In the genomic region with DNA sequence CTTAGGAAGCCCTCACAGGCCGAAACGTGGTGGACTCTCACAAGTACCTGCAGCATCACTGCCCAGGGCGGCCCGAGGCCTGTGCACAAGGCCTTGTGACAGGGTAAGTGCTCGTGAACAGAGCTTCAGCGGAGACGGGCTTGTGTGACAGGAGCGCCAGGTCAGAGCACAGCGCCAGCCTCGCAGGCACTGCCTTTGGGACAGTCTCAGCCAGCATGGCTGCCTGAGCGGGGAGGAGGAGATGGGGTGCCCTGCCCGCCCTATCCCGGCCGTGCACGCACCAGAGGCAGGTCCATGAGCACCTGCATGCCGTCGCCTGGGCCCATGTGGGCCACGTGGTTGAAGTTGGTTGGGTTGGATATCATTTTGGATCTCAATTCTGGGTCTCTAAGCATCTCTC, we compare ENCODE assay signal across 21 cellular contexts. TPM values are rescaled to one million over a fixed set of nuclear protein-coding genes. Genes with fewer than 3 reads are reported as not detected.
DNase-seq lines count a peak whose midpoint lies in the region; ATAC-seq, FAIRE-seq and TF ChIP-seq lines count a peak whose summit lies in the region.
"Had no signal": no experiment of that assay in that cellular context is flagged by ENCODE, and none has a peak within 500 bp of the region (broad histone marks: within the 10 kb centered on the region; RNA-seq: fewer than 3 reads in every experiment).

No MANE protein-coding gene starts in this region.

- no peak for TF ChIP-seq POLR2A in adrenal gland (IDR thresholded peaks at IDR 0.05)

- H3K9me3 Mint-ChIP-seq in nephron progenitor cell: no peaks in the 10 kb centered on the region
- H3K9me3 Mint-ChIP-seq: CD8-positive, alpha-beta T cell; GM23338 had no signal

- DNase-seq in Right ventricle myocardium superior: peak; percentile 43
- DNase-seq in right cardiac atrium: no peak
- no peak for DNase-seq in bronchial epithelial cell (ENCODE audit: low read depth)
- DNase-seq in nephron progenitor cell: no peak
- DNase-seq in upper lobe of right lung: no peak
- DNase-seq in DMS53 (lab: John Stamatoyannopoulos, UW): no peak
- DNase-seq in adrenal gland: no peak
- DNase-seq in mucosa of gallbladder (ENCODE audit: low spot score): no peak
- DNase-seq: AML-193; Calu3; CD8-positive, alpha-beta T cell; HCEC 1CT had no signal

- no peaks in the 10 kb centered on the region for H3K4me1 ChIP-seq in right cardiac atrium (ENCODE audit: control insufficient read depth, insufficient read depth, low read length)
- peaks cover 4% of the 10 kb centered on the region for H3K4me1 ChIP-seq in upper lobe of right lung
- H3K4me1 ChIP-seq in adrenal gland (replicated peaks in 1 of 2): no peaks in the 10 kb centered on the region
- H3K4me1 ChIP-seq: A549 had no signal

- H3K9me3 ChIP-seq in right cardiac atrium (ENCODE audit: control insufficient read depth, low read length): no peaks in the 10 kb centered on the region
- no peaks in the 10 kb centered on the region for H3K9me3 ChIP-seq in upper lobe of right lung
- H3K9me3 ChIP-seq in adrenal gland (replicated peaks in 1 of 3): no peaks in the 10 kb centered on the region
- H3K9me3 ChIP-seq: A549 had no signal

- ATAC-seq in Right ventricle myocardium superior (ENCODE audit: poor library complexity) (no peak), right cardiac atrium (no peak), upper lobe of right lung (peak; percentile 5)
- ATAC-seq: A549; CD8-positive, alpha-beta T cell; GM23338 had no signal

- H3K36me3 Mint-ChIP-seq in nephron progenitor cell (ENCODE audit: low read depth): peaks cover 59% of the 10 kb centered on the region
- H3K36me3 Mint-ChIP-seq: CD8-positive, alpha-beta T cell had no signal

- H3K27me3 ChIP-seq in right cardiac atrium (ENCODE audit: control insufficient read depth, insufficient read depth): no peaks in the 10 kb centered on the region
- H3K27me3 ChIP-seq in bronchial epithelial cell (ENCODE audit: control insufficient read depth, insufficient read depth, low read length): no peaks in the 10 kb centered on the region
- H3K27me3 ChIP-seq in upper lobe of right lung: no peaks in the 10 kb centered on the region
- no peaks in the 10 kb centered on the region for H3K27me3 ChIP-seq in adrenal gland

- no peak overlapping the region for H3K4me3 Mint-ChIP-seq in nephron progenitor cell
- H3K4me3 Mint-ChIP-seq: CD8-positive, alpha-beta T cell; GM23338 had no signal

- 95% methylated on average over 18 of the region's 18 CpGs for WGBS in right cardiac atrium
- WGBS in adrenal gland, 4 donors: 94 to 97% (median 95%) methylated on average over 7 to 18 of the region's 18 CpGs

- H3K27me3 Mint-ChIP-seq in nephron progenitor cell (ENCODE audit: low read depth, poor library complexity): no peaks in the 10 kb centered on the region

- H3K4me3 ChIP-seq in right cardiac atrium (ENCODE audit: low read length) (no peak overlapping the region), bronchial epithelial cell (ENCODE audit: low read depth, low read length) (no peak overlapping the region), upper lobe of right lung (no peak overlapping the region), adrenal gland (no peak overlapping the region)
- H3K4me3 ChIP-seq: A549, GM23338 had no signal

- intact Hi-C loops in Right ventricle myocardium superior (cut with DNase I): no loop called here
- intact Hi-C loops in right cardiac atrium (cut with DNase I): no loop called here
- intact Hi-C loops in upper lobe of right lung (cut with DNase I): no loop called here
- intact Hi-C loops in adrenal gland (cut with DNase I): no loop called here

- FAIRE-seq in bronchial epithelial cell (lab: Jason Lieb, UNC): peak; percentile 7
- FAIRE-seq: A549, G401.6, GM12892, GM18507, H54 had no signal

- no peaks in the 10 kb centered on the region for H3K4me1 Mint-ChIP-seq in nephron progenitor cell
- H3K4me1 Mint-ChIP-seq: GM23338 had no signal

- no peak for TF ChIP-seq CTCF in bronchial epithelial cell (IDR thresholded peaks at IDR 0.05; ENCODE audit: insufficient read depth, low read length, severe bottlenecking)
- no peak for TF ChIP-seq CTCF in nephron progenitor cell (IDR thresholded peaks at IDR 0.05)
- TF ChIP-seq CTCF in upper lobe of right lung (IDR thresholded peaks at IDR 0.05): no peak
- TF ChIP-seq CTCF in adrenal gland (IDR thresholded peaks at IDR 0.05): no peak

- H3K27ac Mint-ChIP-seq in nephron progenitor cell: peak overlapping the region; percentile 86
- H3K27ac Mint-ChIP-seq: CD8-positive, alpha-beta T cell; GM23338 had no signal

- H3K27ac ChIP-seq in right cardiac atrium (ENCODE audit: low read length): no peak overlapping the region
- no peak overlapping the region for H3K27ac ChIP-seq in upper lobe of right lung
- no peak overlapping the region for H3K27ac ChIP-seq in adrenal gland
- H3K27ac ChIP-seq: 22Rv1, A549, HL-60 had no signal

- H3K36me3 ChIP-seq in bronchial epithelial cell (ENCODE audit: control insufficient read depth, insufficient read depth, low read length) (peaks cover 30% of the 10 kb centered on the region), upper lobe of right lung (peaks cover 67% of the 10 kb centered on the region), adrenal gland (replicated peaks in 1 of 2) (peaks cover 0 to 68% of the 10 kb centered on the region in 2 donors)

RNA-seq across cellular contexts. Expression of a gene that starts 16.9 kb away (rescaled TPM):
- total RNA-seq in Right ventricle myocardium superior (not detected), right cardiac atrium (under 1 TPM in 2 of 4 donors, not detected in 2; 0.37 to 0.58 TPM), bronchial epithelial cell (4.2 and 6.5 TPM in 2 replicates), upper lobe of right lung (19.8 TPM), adrenal gland (under 1 TPM in 5 of 8 donors, not detected in 3; 0.07 to 0.65 (median 0.34) TPM), mucosa of gallbladder (204 TPM)
- polyA plus RNA-seq in right cardiac atrium (0.48 TPM), adrenal gland (1 to 10 TPM in 1 of 3 donors, under 1 TPM in 1, not detected in 1; 0.48 to 3.6 TPM)
- total RNA-seq: HT1080 had no signal
